Comparison of ENCODE assay signal across 15 cellular contexts in the genomic region with DNA sequence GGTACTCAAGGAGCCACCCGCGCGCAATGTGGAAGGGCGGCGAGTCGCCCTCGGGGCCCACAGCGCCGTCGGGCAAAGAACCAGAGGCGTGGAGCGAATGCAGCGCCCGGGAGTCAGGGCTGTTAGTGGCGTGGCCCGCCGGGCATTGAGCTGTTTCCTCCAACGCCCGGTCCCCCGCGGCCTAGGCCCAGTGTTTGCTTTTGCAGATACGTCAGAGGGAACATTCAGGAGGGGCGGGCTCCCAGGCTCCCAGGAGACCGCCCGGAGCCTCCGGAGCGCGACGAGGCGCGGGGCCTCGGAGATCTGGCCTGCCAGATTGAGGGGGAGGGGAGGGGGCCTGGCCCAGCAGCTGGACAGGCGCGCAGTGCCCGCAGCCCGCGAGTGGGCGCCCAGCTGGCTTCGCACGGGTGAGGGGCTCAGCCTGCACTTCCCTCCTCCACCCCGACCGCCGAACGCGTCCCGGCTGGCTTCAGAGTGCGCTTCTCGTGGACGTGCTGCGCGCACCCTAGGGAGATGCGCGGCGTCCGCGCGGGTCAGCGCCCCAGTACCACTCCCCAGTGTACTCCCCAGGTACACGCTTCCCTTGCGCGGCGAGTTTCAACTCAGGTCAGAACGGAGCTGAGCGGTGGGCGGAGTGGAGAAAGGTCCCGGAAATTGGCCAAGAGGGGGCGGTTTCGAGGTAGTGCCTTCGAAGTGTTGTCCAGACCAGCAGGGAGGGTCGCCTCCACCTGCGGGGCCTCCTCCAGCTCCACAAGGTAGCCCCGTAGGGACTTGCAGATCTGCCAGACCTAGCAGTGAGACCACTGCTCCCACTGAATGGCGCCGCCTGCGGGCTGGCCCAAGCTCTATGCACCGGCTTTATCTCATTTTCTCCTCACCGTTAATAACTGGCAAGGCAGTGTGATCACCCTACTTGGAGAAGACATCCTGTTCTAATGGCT.
DNase-seq lines count a peak whose midpoint lies in the region; ATAC-seq and TF ChIP-seq lines count a peak whose summit lies in the region.
"Had no signal": no experiment of that assay in that cellular context is flagged by ENCODE, and none has a peak within 500 bp of the region (broad histone marks: within the 10 kb centered on the region; RNA-seq: fewer than 3 reads in every experiment).

No MANE protein-coding gene starts in this region.

- DNase-seq in NCI-H1436 (lab: John Stamatoyannopoulos, UW), result peak; percentile 24
- DNase-seq in NCI-H1436 treated with DMSO at 0.1 percent for 48 hours (lab: John Stamatoyannopoulos, UW), result no peak
- peak in 1 of 2 donors; percentile 75 for DNase-seq in left lung
- no peak for DNase-seq in suprapubic skin (ENCODE audit: low spot score in 2 of 2)
- no peak for DNase-seq in mucosa of gallbladder (ENCODE audit: low spot score)
- DNase-seq in activated gamma-delta T cell (lab: John Stamatoyannopoulos, UW), result no peak
- no peak for DNase-seq in kidney tubule cell (ENCODE audit: low spot score)
- DNase-seq: activated T-cell treated with anti-CD3 and anti-CD28 coated beads, Interleukin-2, amount 50 U/mL, for 1 hour; DND-41; heart left ventricle; occipital lobe; tibial artery had no signal

- TF ChIP-seq CTCF in left lung (IDR thresholded peaks at IDR 0.05), result no peak
- TF ChIP-seq CTCF in suprapubic skin (IDR thresholded peaks at IDR 0.05), result no peak

- no peak for TF ChIP-seq POLR2A in suprapubic skin (IDR thresholded peaks at IDR 0.05)

- peaks cover 81 to 96% of the 10 kb centered on the region in 2 donors for H3K27me3 ChIP-seq in duodenal mucosa (ENCODE audit: control insufficient read depth in 1 of 2, insufficient read depth in 2 of 2, low read length in 2 of 2)
- peaks cover 76 to 100% of the 10 kb centered on the region in 2 donors for H3K27me3 ChIP-seq in left lung
- H3K27me3 ChIP-seq in suprapubic skin, result peaks cover 85% of the 10 kb centered on the region

- no peak overlapping the region for H3K9ac ChIP-seq in duodenal mucosa (ENCODE audit: low read depth in 1 of 2, low read length in 2 of 2)

- H3K4me3 ChIP-seq in duodenal mucosa (ENCODE audit: low read depth in 1 of 2, low read length in 2 of 2), result peak overlapping the region; percentile 9 to 38
- H3K4me3 ChIP-seq in left lung, result no peak overlapping the region
- peak overlapping the region; percentile 17 for H3K4me3 ChIP-seq in suprapubic skin
- H3K4me3 ChIP-seq: heart left ventricle had no signal

- WGBS in suprapubic skin, result 9% methylated on average over 26 of the region's 77 CpGs

- H3K9me3 ChIP-seq in duodenal mucosa (ENCODE audit: control insufficient read depth in 1 of 2, low read length in 2 of 2) (no peaks in the 10 kb centered on the region), left lung (no peaks in the 10 kb centered on the region), suprapubic skin (no peaks in the 10 kb centered on the region)
- H3K9me3 ChIP-seq: heart left ventricle, tibial artery had no signal

- TF ChIP-seq EP300 in suprapubic skin (IDR thresholded peaks at IDR 0.05), result no peak

- H3K36me3 ChIP-seq in duodenal mucosa (ENCODE audit: control insufficient read depth in 1 of 2, insufficient read depth in 2 of 2, low read length in 2 of 2) (no peaks in the 10 kb centered on the region), left lung (no peaks in the 10 kb centered on the region), suprapubic skin (no peaks in the 10 kb centered on the region)
- H3K36me3 ChIP-seq: heart left ventricle, tibial artery had no signal

- H3K4me1 ChIP-seq in duodenal mucosa (ENCODE audit: control insufficient read depth in 1 of 2, insufficient read depth in 2 of 2, low read length in 2 of 2) (peaks cover 3 to 5% of the 10 kb centered on the region in 2 donors), left lung (peaks cover 0 to 9% of the 10 kb centered on the region in 2 donors), suprapubic skin (peaks cover 31% of the 10 kb centered on the region)

- peak; percentile 15 for ATAC-seq in left lung

- intact Hi-C loops in left lung (cut with DNase I), result no loop called here

- H3K27ac ChIP-seq in duodenal mucosa (ENCODE audit: low read depth, low read length) (no peak overlapping the region), left lung (no peak overlapping the region), suprapubic skin (no peak overlapping the region)
- H3K27ac ChIP-seq: 22Rv1, heart left ventricle, RWPE1, tibial artery had no signal

Comparison
In these comparisons a context has a peak if more than half of its experiments do, and no peak if none do; other contexts are left out.
1. H3K4me3 ChIP-seq: peak in duodenal mucosa (2 of 2) and suprapubic skin (single experiment); none in left lung (0 of 2).